8 cellular contexts compared by ENCODE assay signal in genomic region chr7:50632561-50633413, GRCh38.
DNase-seq lines count a peak whose midpoint lies in the region; ATAC-seq and TF ChIP-seq lines count a peak whose summit lies in the region.

No MANE protein-coding gene starts in this region.

- DNase-seq in DMS114 treated with DMSO at 0.1 percent for 48 hours (lab: John Stamatoyannopoulos, UW; ENCODE audit: unreplicated experiment) (peak; percentile 19), HPDE6-E6E7 (ENCODE audit: extremely low spot score) (peak; percentile 25), SK-N-SH (peak; percentile 74), iPS-NIHi7 (ENCODE audit: extremely low spot score) (peak; percentile 75), hippocampal formation (lab: John Stamatoyannopoulos, UW) (no peak)
- DNase-seq in activated naive CD8-positive, alpha-beta T cell treated with anti-CD3 and anti-CD28 coated beads, Interleukin-2, amount 50 U/mL, for 16 hours (ENCODE audit: low read depth, low spot score) = peak; percentile 8
- DNase-seq in stimulated activated CD4-positive, alpha-beta T cell treated with anti-CD3 and anti-CD28 coated beads, Interleukin-4, amount 100 ng/mL, for 24 hours = peak; percentile 65

- peaks cover 75% of the 10 kb centered on the region for H4K20me1 ChIP-seq in SK-N-SH (ENCODE audit: insufficient read depth)

- TF ChIP-seq RAD21 in SK-N-SH (IDR thresholded peaks at IDR 0.05; ENCODE audit: low read length) = peak; percentile 78

- no peak overlapping the region; a peak in 1 of 4 replicates for H3K4me3 ChIP-seq in SK-N-SH (ENCODE audit: low read depth in 2 of 2, low read length in 1 of 2)

- H3K27ac ChIP-seq in SK-N-SH (ENCODE audit: low read depth in 2 of 2, low read length in 1 of 2) = no peak overlapping the region; a peak in 1 of 4 replicates

- no peak overlapping the region for H3K9ac ChIP-seq in SK-N-SH

- peak; percentile 87 for ATAC-seq in GM19455 (IDR thresholded peaks at IDR 0.05; ENCODE audit: unreplicated experiment)

- TF ChIP-seq EP300 in SK-N-SH (IDR thresholded peaks at IDR 0.05; ENCODE audit: borderline replicate concordance in 1 of 2, low read depth in 1 of 2, low read length in 1 of 2) = no peak

- H3K36me3 ChIP-seq in SK-N-SH (replicated peaks in 1 of 2; ENCODE audit: control insufficient read depth in 1 of 2, insufficient read depth in 2 of 2, low read length in 1 of 2) = peaks cover 0 to 6% of the 10 kb centered on the region in 2 experiments

- H3K9me3 ChIP-seq in SK-N-SH = peaks cover 5% of the 10 kb centered on the region; the same call in 1 of the 2 replicates

- H2AFZ ChIP-seq in SK-N-SH (ENCODE audit: low read depth) = no peak overlapping the region

- TF ChIP-seq CTCF in SK-N-SH (IDR thresholded peaks at IDR 0.05) = peak; percentile 98

- H3K4me2 ChIP-seq in SK-N-SH = no peak overlapping the region

- H3K9me2 ChIP-seq in SK-N-SH = no peaks in the 10 kb centered on the region

- H3K79me2 ChIP-seq in SK-N-SH (ENCODE audit: insufficient read depth) = peaks cover 84% of the 10 kb centered on the region

- H3K4me1 ChIP-seq in SK-N-SH (ENCODE audit: control insufficient read depth in 1 of 2, insufficient read depth in 2 of 2, low read depth in 1 of 2, low read length in 1 of 2) = peaks cover 0 to 15% of the 10 kb centered on the region in 2 experiments; a peak in 1 of 4 replicates

- peaks cover 8% of the 10 kb centered on the region for H3F3A ChIP-seq in SK-N-SH (replicated peaks; ENCODE audit: insufficient read depth)

- WGBS in SK-N-SH (ENCODE audit: low lambda C conversion rate) = 46% methylated on average over 7 of the region's 10 CpGs

- POLR2A ChIA-PET in SK-N-SH (lab: Yijun Ruan, JAX) = interaction anchor here (0.6 kb wide), 1 partner anchor 170 kb away, joined by 4 read pairs; no protein-coding TSS in a partner anchor

- CTCF ChIA-PET in SK-N-SH (lab: Yijun Ruan, JAX) = interaction anchor here (0.5 to 7.8 kb wide), 53 partner anchors 9 to 487 kb away, joined by 3 to 87 read pairs (median 4); partner anchors contain the start of gene DDC

- no peaks in the 10 kb centered on the region for H3K27me3 ChIP-seq in SK-N-SH (ENCODE audit: insufficient read depth)

TF ChIP-seq in SK-N-SH, 30 proteins besides CTCF, POLR2A, EP300 and RAD21:
- TF ChIP-seq ZBTB33 (IDR thresholded peaks at IDR 0.05; ENCODE audit: borderline replicate concordance, low read depth) (no peak), CHD2 (IDR thresholded peaks at IDR 0.05; ENCODE audit: low read length, partially characterized antibody) (peak; percentile 27), MEF2A (IDR thresholded peaks at IDR 0.05; ENCODE audit: borderline replicate concordance, low read depth) (no peak), PBX3 (IDR thresholded peaks at IDR 0.05) (0 out of 2 replicates have a peak, but pooled peaks have one; percentile 23), RFX5 (IDR thresholded peaks at IDR 0.05; ENCODE audit: low read length) (no peak), RCOR1 (IDR thresholded peaks at IDR 0.05; ENCODE audit: low read length) (0 out of 2 replicates have a peak, but pooled peaks have one; percentile 35), SMC3 (IDR thresholded peaks at IDR 0.05; ENCODE audit: low read depth, low read length) (peak; percentile 78)

Comparison
In these comparisons a context has a peak if more than half of its experiments do, and no peak if none do; other contexts are left out.
1. DNase-seq: peak in DMS114 treated with DMSO at 0.1 percent for 48 hours (single experiment), HPDE6-E6E7 (single experiment), SK-N-SH (single experiment), activated naive CD8-positive, alpha-beta T cell treated with anti-CD3 and anti-CD28 coated beads, Interleukin-2, amount 50 U/mL, for 16 hours (single experiment), iPS-NIHi7 (single experiment) and stimulated activated CD4-positive, alpha-beta T cell treated with anti-CD3 and anti-CD28 coated beads, Interleukin-4, amount 100 ng/mL, for 24 hours (single experiment); none in hippocampal formation (0 of 2).